ENCODE assay signal across 8 cellular contexts in genomic region chr1:156122519-156123355, GRCh38. TPM values are rescaled to one million over a fixed set of nuclear protein-coding genes. Genes with fewer than 3 reads are reported as not detected.
DNase-seq lines count a peak whose midpoint lies in the region; ATAC-seq, FAIRE-seq and TF ChIP-seq lines count a peak whose summit lies in the region.

No MANE protein-coding gene starts in this region.

- peak overlapping the region; percentile 1 to 99 (median 60) for H3K4me3 ChIP-seq in heart right ventricle

- no peak for FAIRE-seq in GM19239 (lab: Jason Lieb, UNC)

- 12 to 36% (median 28%) methylated on average over 14 of the region's 14 CpGs for WGBS in adipose tissue, 3 donors
- 5 to 9% methylated on average over 14 of the region's 14 CpGs for WGBS in heart right ventricle, 2 donors

- peaks cover 64 to 100% (median 99%) of the 10 kb centered on the region in 9 donors for H3K4me1 ChIP-seq in heart right ventricle

- H3K27me3 ChIP-seq in heart right ventricle, result no peaks in the 10 kb centered on the region

- DNase-seq in Ammon's horn (ENCODE audit: low spot score) (peak; percentile 57), HT1080 (ENCODE audit: low read depth) (peak; percentile 91), heart right ventricle (peak; percentile 84 to 92), pulmonary artery endothelial cell (ENCODE audit: low read depth, low spot score) (peak; percentile 83), AG08396 (ENCODE audit: low spot score) (no peak), GM19239 (ENCODE audit: insufficient read length, low spot score) (no peak)

- H3K9me3 ChIP-seq in heart right ventricle, result no peaks in the 10 kb centered on the region

- ATAC-seq in heart right ventricle, result peak; percentile 35 to 73 (median 52)
- ATAC-seq in HG03354 (IDR thresholded peaks at IDR 0.05; ENCODE audit: poor library complexity, severe bottlenecking, unreplicated experiment), result no peak

- H3K36me3 ChIP-seq in heart right ventricle, result peaks cover 0 to 26% (median 0%) of the 10 kb centered on the region in 9 donors

- intact Hi-C loops in heart right ventricle (cut with DNase I), result loop anchor here in 1 of 10 donors (2.0 kb wide), 1 partner anchor 16 kb away; no protein-coding TSS in a partner anchor

- no peak for TF ChIP-seq CTCF in heart right ventricle (IDR thresholded peaks at IDR 0.05)

- H3K27ac ChIP-seq in adipose tissue (ENCODE audit: low read depth, low read length) (peak overlapping the region; percentile 93), heart right ventricle (peak overlapping the region; percentile 90 to 100 (median 98))

RNA-seq across cellular contexts. Expression of gene LMNA, which starts 8.2 kb away (rescaled TPM):
- total RNA-seq in HT1080 (2014; rRNA removed; shearing (Covaris generic)), result 835 and 846 TPM in 2 replicates
- 456 and 481 TPM in 2 replicates for polyA plus RNA-seq in HT1080 (2015; cell fraction: cytosol; rRNA removed)
- 1,205 and 1,213 TPM in 2 replicates for polyA plus RNA-seq in HT1080 (2015; cell fraction: nucleus; rRNA removed)
- polyA plus RNA-seq in adipose tissue (100 to 1,000 TPM in 2 of 3 donors, 10 to 100 TPM in 1; 58.6 to 543 (median 239) TPM), heart right ventricle (100 to 1,000 TPM; 286 to 356 TPM)
- total RNA-seq in heart right ventricle (100 to 1,000 TPM; 213 to 554 (median 267) TPM), pulmonary artery endothelial cell (942 and 1,011 TPM in 2 replicates)

RNA-seq across cellular contexts. Expression of gene SEMA4A, which starts 30.6 kb away (rescaled TPM):
- total RNA-seq in HT1080 (2014; rRNA removed; shearing (Covaris generic)), result not detected in 2 replicates
- polyA plus RNA-seq in HT1080 (2015; cell fraction: cytosol; rRNA removed), result 0.06 TPM in 1 of 2 replicates, not detected in the other
- 0.14 TPM in 1 of 2 replicates, not detected in the other for polyA plus RNA-seq in HT1080 (2015; cell fraction: nucleus; rRNA removed)
- polyA plus RNA-seq in adipose tissue (1 to 10 TPM; 2.1 to 9.5 (median 7.4) TPM), heart right ventricle (1 to 10 TPM; 1.1 to 2.0 TPM)
- total RNA-seq in heart right ventricle (1 to 10 TPM in 9 of 10 donors, under 1 TPM in 1; 0.98 to 6.8 (median 1.8) TPM), pulmonary artery endothelial cell (0.42 and 0.59 TPM in 2 replicates)

RNA-seq across cellular contexts. Expression of gene MEX3A, which starts 40.5 kb away (rescaled TPM):
- total RNA-seq in HT1080 (2014; rRNA removed; shearing (Covaris generic)), result 3.4 and 5.2 TPM in 2 replicates
- 5.8 and 6.2 TPM in 2 replicates for polyA plus RNA-seq in HT1080 (2015; cell fraction: cytosol; rRNA removed)
- polyA plus RNA-seq in HT1080 (2015; cell fraction: nucleus; rRNA removed), result 7.4 and 9.4 TPM in 2 replicates
- polyA plus RNA-seq in adipose tissue (under 1 TPM; under 0.01 to 0.43 (median 0.26) TPM), heart right ventricle (under 1 TPM; 0.17 to 0.29 TPM)
- total RNA-seq in heart right ventricle (under 1 TPM; 0.09 to 0.31 (median 0.19) TPM), pulmonary artery endothelial cell (5.0 and 6.5 TPM in 2 replicates)

Comparison
In these comparisons a context has a peak if more than half of its experiments do, and no peak if none do; other contexts are left out.
1. DNase-seq: peak in Ammon's horn (single experiment), HT1080 (single experiment), heart right ventricle (2 of 2) and pulmonary artery endothelial cell (single experiment); none in AG08396 (single experiment) and GM19239 (single experiment).